7 cellular contexts compared by ENCODE assay signal in the genomic region with DNA sequence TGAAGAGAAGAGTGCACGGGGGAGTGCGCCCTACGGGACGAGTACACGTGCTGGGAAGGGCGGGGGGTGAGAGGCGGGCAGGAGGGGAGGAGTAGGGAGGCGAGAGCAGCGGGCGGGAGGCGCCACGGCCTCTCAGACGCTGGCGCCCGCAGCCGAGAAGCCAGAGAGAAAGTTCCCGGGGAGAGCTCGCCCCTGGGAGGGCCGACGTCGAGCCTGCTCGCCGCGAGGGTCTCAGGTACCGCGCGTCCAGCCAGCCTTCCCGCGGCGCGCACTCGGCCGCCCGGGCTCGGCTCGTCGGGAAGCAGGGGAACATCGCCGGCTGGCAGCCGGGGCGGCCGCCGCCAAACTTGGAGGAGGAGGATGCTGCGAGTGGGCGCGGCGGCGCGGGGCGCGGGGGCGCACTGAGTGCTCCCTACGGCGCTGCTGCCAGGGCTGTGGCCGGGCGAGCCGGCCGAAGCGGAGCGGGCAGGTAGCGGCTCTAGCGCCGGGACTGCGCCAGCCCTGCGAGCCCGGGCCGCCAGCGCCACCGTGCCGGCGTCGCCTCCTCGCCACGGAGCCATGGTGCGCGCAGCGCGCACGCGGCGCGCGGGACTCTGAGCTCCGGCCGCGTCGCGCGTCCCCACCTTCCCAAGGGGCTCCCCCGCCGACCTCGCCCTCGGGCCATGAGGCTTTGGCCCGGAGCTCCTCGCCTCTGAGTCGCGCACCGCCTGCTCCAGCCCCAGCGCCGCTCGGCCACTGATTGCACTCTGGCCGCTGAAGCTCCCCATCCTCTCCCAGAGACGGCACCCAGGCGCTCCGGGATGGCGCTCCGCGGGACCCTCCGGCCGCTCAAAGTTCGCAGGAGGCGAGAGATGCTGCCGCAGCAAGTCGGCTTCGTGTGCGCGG. TPM values are rescaled to one million over a fixed set of nuclear protein-coding genes. Genes with fewer than 3 reads are reported as not detected.
DNase-seq lines count a peak whose midpoint lies in the region; ATAC-seq and TF ChIP-seq lines count a peak whose summit lies in the region.

A gene with protein sequence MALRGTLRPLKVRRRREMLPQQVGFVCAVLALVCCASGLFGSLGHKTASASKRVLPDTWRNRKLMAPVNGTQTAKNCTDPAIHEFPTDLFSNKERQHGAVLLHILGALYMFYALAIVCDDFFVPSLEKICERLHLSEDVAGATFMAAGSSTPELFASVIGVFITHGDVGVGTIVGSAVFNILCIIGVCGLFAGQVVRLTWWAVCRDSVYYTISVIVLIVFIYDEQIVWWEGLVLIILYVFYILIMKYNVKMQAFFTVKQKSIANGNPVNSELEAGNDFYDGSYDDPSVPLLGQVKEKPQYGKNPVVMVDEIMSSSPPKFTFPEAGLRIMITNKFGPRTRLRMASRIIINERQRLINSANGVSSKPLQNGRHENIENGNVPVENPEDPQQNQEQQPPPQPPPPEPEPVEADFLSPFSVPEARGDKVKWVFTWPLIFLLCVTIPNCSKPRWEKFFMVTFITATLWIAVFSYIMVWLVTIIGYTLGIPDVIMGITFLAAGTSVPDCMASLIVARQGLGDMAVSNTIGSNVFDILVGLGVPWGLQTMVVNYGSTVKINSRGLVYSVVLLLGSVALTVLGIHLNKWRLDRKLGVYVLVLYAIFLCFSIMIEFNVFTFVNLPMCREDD (plus strand): TSS at position 135 of the 885 bp plus-strand sequence. CDS start 666 bp downstream, at position 801.

- H3K4me1 ChIP-seq in GM23338 (ENCODE audit: insufficient read depth) (peaks cover 9% of the 10 kb centered on the region; the same call in 1 of the 2 replicates), spleen (peaks cover 3 to 22% (median 19%) of the 10 kb centered on the region in 6 donors)

- 1 to 3% (median 1%) methylated on average over 53 to 117 of the region's 117 CpGs for WGBS in spleen, 5 donors

- H3K9me3 Mint-ChIP-seq in GM23338: no peaks in the 10 kb centered on the region
- no peaks in the 10 kb centered on the region for H3K9me3 Mint-ChIP-seq in activated B cell treated with CpG ODN at 0.5 μM for 24 hours

- H3K4me1 Mint-ChIP-seq in GM23338 (peaks cover 10% of the 10 kb centered on the region), activated B cell treated with CpG ODN at 0.5 μM for 24 hours (peaks cover 3% of the 10 kb centered on the region)

- ATAC-seq in GM23338 (peak; percentile 72), activated B cell treated with CpG ODN at 0.5 μM for 24 hours (ENCODE audit: low read depth) (no peak), HG02938 (IDR thresholded peaks at IDR 0.05; ENCODE audit: unreplicated experiment) (no peak), GM21515 (IDR thresholded peaks at IDR 0.05; ENCODE audit: unreplicated experiment) (no peak)

- H3F3A ChIP-seq in GM23338 (replicated peaks; ENCODE audit: low read depth): no peaks in the 10 kb centered on the region

- H3K4me3 ChIP-seq in GM23338: peak within 1 kb of the TSS; percentile 73
- peak within 1 kb of the TSS; percentile 39 for H3K4me3 ChIP-seq in iPS-11a (ENCODE audit: low read depth, low read length)
- peak within 1 kb of the TSS in 7 of 8 donors; percentile 32 to 68 (median 41) for H3K4me3 ChIP-seq in spleen

- peak within 1 kb of the TSS; percentile 99 for H2AFZ ChIP-seq in GM23338

- H3K9me2 ChIP-seq in GM23338 (ENCODE audit: insufficient read depth): 0 out of 2 replicates have a peak, but pooled peaks cover 4% of the 10 kb centered on the region

- POLR2A ChIA-PET in activated B cell treated with CpG ODN at 0.5 μM for 24 hours (lab: Charles Lee): no interaction called here

- no peaks in the 10 kb centered on the region for H3K9me3 ChIP-seq in spleen

- H3K36me3 ChIP-seq in GM23338 (ENCODE audit: insufficient read depth): no peaks in the 10 kb centered on the region
- no peaks in the 10 kb centered on the region for H3K36me3 ChIP-seq in spleen

- H3K27ac ChIP-seq in GM23338 (ENCODE audit: low read depth): no peak within 1 kb of the TSS
- H3K27ac ChIP-seq in spleen: no peak within 1 kb of the TSS

- H3K27me3 Mint-ChIP-seq in GM23338 (ENCODE audit: insufficient read depth, low read depth, poor library complexity) (peaks cover 52% of the 10 kb centered on the region), activated B cell treated with CpG ODN at 0.5 μM for 24 hours (peaks cover 60% of the 10 kb centered on the region)

- no peaks in the 10 kb centered on the region for H3K36me3 Mint-ChIP-seq in GM23338 (ENCODE audit: low read depth)
- no peaks in the 10 kb centered on the region for H3K36me3 Mint-ChIP-seq in activated B cell treated with CpG ODN at 0.5 μM for 24 hours (ENCODE audit: low read depth)

- CTCF ChIA-PET in activated B cell treated with CpG ODN at 0.5 μM for 24 hours (lab: Charles Lee): no interaction called here

- no peak within 1 kb of the TSS for H3K27ac Mint-ChIP-seq in GM23338
- no peak within 1 kb of the TSS for H3K27ac Mint-ChIP-seq in activated B cell treated with CpG ODN at 0.5 μM for 24 hours

- H3K4me3 Mint-ChIP-seq in GM23338: peak within 1 kb of the TSS; percentile 74
- H3K4me3 Mint-ChIP-seq in activated B cell treated with CpG ODN at 0.5 μM for 24 hours: peak within 1 kb of the TSS; percentile 44

- H3K4me2 ChIP-seq in GM23338: peak within 1 kb of the TSS; percentile 92

- H3K79me2 ChIP-seq in GM23338 (replicated peaks; ENCODE audit: insufficient read depth): no peaks in the 10 kb centered on the region

- TF ChIP-seq CTCF in GM23338 (conservative IDR thresholded peaks at IDR 0.05; ENCODE audit: low read depth in 2 of 2) (no peak), activated B cell treated with CpG ODN at 0.5 μM for 24 hours (IDR thresholded peaks at IDR 0.05) (no peak), spleen (IDR thresholded peaks at IDR 0.05 in 8 of 11, conservative IDR thresholded peaks at IDR 0.05 in 3 of 11) (no peak)

- H3K27me3 ChIP-seq in GM23338 (ENCODE audit: insufficient read depth) (peaks cover 80% of the 10 kb centered on the region), spleen (replicated peaks in 1 of 7) (peaks cover 0 to 90% (median 38%) of the 10 kb centered on the region in 7 donors)

- TF ChIP-seq POLR2A in spleen (IDR thresholded peaks at IDR 0.05): no peak

- intact Hi-C loops in activated B cell treated with CpG ODN at 0.5 μM for 24 hours (cut with micrococcal nuclease): no loop called here
- intact Hi-C loops in spleen (cut with DNase I; ENCODE audit: low total_unique reads): no loop called here

- H4K20me1 ChIP-seq in GM23338 (replicated peaks; ENCODE audit: insufficient read depth): peaks cover 9% of the 10 kb centered on the region; the same call in 1 of the 2 replicates

- DNase-seq in GM23338 (ENCODE audit: low spot score) (peak; percentile 69), activated B cell treated with CpG ODN at 0.5 μM for 24 hours (no peak), spleen (peak; percentile 74)
- DNase-seq in stimulated activated CD4-positive, alpha-beta T cell treated with anti-CD3 and anti-CD28 coated beads, Interleukin-4, amount 100 ng/mL, for 1 hour: no peak

TF ChIP-seq in GM23338, 12 proteins besides CTCF, POLR2A, EP300 and RAD21 (continues in another document):
- TF ChIP-seq CREB1 (CRISPR knock-in tag; IDR thresholded peaks at IDR 0.05; ENCODE audit: low read depth) (no peak), EZH2 (IDR thresholded peaks at IDR 0.05; ENCODE audit: low read depth, unreplicated experiment) (no peak), EZH2phosphoT487 (IDR thresholded peaks at IDR 0.05; ENCODE audit: unreplicated experiment) (no peak)
- TF ChIP-seq, protein P1, sequence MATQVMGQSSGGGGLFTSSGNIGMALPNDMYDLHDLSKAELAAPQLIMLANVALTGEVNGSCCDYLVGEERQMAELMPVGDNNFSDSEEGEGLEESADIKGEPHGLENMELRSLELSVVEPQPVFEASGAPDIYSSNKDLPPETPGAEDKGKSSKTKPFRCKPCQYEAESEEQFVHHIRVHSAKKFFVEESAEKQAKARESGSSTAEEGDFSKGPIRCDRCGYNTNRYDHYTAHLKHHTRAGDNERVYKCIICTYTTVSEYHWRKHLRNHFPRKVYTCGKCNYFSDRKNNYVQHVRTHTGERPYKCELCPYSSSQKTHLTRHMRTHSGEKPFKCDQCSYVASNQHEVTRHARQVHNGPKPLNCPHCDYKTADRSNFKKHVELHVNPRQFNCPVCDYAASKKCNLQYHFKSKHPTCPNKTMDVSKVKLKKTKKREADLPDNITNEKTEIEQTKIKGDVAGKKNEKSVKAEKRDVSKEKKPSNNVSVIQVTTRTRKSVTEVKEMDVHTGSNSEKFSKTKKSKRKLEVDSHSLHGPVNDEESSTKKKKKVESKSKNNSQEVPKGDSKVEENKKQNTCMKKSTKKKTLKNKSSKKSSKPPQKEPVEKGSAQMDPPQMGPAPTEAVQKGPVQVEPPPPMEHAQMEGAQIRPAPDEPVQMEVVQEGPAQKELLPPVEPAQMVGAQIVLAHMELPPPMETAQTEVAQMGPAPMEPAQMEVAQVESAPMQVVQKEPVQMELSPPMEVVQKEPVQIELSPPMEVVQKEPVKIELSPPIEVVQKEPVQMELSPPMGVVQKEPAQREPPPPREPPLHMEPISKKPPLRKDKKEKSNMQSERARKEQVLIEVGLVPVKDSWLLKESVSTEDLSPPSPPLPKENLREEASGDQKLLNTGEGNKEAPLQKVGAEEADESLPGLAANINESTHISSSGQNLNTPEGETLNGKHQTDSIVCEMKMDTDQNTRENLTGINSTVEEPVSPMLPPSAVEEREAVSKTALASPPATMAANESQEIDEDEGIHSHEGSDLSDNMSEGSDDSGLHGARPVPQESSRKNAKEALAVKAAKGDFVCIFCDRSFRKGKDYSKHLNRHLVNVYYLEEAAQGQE (IDR thresholded peaks at IDR 0.05; ENCODE audit: unreplicated experiment): no peak
- TF ChIP-seq, protein P2, sequence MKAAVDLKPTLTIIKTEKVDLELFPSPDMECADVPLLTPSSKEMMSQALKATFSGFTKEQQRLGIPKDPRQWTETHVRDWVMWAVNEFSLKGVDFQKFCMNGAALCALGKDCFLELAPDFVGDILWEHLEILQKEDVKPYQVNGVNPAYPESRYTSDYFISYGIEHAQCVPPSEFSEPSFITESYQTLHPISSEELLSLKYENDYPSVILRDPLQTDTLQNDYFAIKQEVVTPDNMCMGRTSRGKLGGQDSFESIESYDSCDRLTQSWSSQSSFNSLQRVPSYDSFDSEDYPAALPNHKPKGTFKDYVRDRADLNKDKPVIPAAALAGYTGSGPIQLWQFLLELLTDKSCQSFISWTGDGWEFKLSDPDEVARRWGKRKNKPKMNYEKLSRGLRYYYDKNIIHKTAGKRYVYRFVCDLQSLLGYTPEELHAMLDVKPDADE (IDR thresholded peaks at IDR 0.05): no peak

RNA-seq across cellular contexts. Expression of the gene that starts here (rescaled TPM):
- 0.38 and 0.39 TPM in 2 replicates for total RNA-seq in GM23338 (2014; rRNA removed; shearing (Covaris generic))
- 0.06 and 0.30 TPM in 2 replicates for polyA plus RNA-seq in GM23338 (2016; fragmentation: Nextera tagmentation; extraction: Ambion mirVana)
- 0.05 and 0.09 TPM in 2 replicates for total RNA-seq in activated B cell treated with CpG ODN at 0.5 μM for 24 hours
- total RNA-seq in spleen: 1 to 10 TPM; 2.5 to 8.9 (median 5.4) TPM
- 1 to 10 TPM in 1 of 3 donors, under 1 TPM in 2; 0.29 to 1.1 (median 0.96) TPM for polyA plus RNA-seq in spleen

Comparison
In these comparisons a context has a peak if more than half of its experiments do, and no peak if none do; other contexts are left out.
1. Peak in DNase-seq, ATAC-seq, H3K4me3 ChIP-seq and H3K4me2 ChIP-seq in GM23338; RNA of the gene not detected or under 1 TPM.